1 cellular context compared by ENCODE assay signal in the genomic region with DNA sequence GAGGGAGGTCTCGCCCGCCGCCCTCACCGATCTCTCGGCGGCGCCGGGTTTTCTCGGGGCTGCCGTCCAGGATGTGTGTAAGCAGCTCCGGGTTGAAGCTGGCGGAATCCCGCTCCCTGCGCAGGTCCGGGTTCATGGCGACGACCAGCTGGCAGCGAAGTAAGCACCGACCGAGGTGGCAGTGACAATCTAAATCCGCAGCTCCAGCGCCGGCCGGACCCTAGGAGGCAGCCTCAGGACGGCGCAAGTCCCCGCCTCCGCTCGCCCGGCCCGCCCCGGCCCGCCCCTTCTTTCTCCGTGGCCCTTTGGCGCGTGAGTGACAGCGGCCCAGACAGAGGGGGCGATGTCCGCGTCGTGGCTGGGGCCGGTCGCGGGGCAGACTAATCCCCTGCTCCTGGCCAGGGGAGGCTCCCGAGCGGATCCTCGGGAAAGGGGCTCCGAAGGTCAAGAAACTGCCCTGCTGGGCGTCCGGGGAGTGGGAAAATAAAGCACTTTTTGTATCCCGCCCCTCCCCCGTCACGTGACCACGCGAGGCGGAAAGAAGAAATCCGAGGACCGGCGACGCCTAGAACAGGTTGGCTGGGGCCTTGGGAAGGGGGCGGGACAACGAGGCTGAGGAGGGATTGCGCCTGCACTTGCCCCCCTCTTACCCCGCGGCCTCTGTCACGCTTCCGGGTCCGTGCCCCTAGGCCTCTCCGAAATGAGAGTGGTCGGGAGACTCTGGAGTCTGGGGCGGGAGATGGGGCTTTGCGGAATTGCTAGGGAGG.
TF ChIP-seq lines count a peak whose summit lies in the region.

Gene ACOX1, minus strand, starts transcription at position 229 of the 767 bp plus-strand sequence. Its CDS starts 93 bp downstream, at position 136.
Gene TEN1, plus strand, starts transcription at position 303 of the 767 bp plus-strand sequence. CDS start 6,953 bp downstream, outside the sequence.

TF ChIP-seq in HCT116, 20 proteins besides CTCF, POLR2A, EP300 and RAD21 (continued from another document):
- TF ChIP-seq YY1 (IDR thresholded peaks at IDR 0.05; ENCODE audit: extremely low read depth, insufficient replicate concordance, low read depth, low read length) (peak; percentile 84), EZH2phosphoT487 (IDR thresholded peaks at IDR 0.05; ENCODE audit: borderline replicate concordance) (no peak), POLR2AphosphoS5 (IDR thresholded peaks at IDR 0.05; ENCODE audit: low read depth, low read length) (peak; percentile 95), CEBPB (IDR thresholded peaks at IDR 0.05; ENCODE audit: low read depth) (no peak), SP1 (IDR thresholded peaks at IDR 0.05; ENCODE audit: low read depth) (peak; percentile 82), ELF1 (IDR thresholded peaks at IDR 0.05; ENCODE audit: borderline replicate concordance, low read depth) (peak; percentile 94), CBX3 (IDR thresholded peaks at IDR 0.05; ENCODE audit: low read depth) (no peak), JUND (IDR thresholded peaks at IDR 0.05) (no peak), TCF7L2 (IDR thresholded peaks at IDR 0.05; ENCODE audit: borderline replicate concordance, extremely low read depth, insufficient read depth, insufficient read length) (no peak), EGR1 (IDR thresholded peaks at IDR 0.05; ENCODE audit: low read depth) (peak; percentile 89), EZH2 (IDR thresholded peaks at IDR 0.05) (no peak), ZNF274 (IDR thresholded peaks at IDR 0.05; ENCODE audit: low read depth, low read length) (no peak)
- TF ChIP-seq, protein P1, sequence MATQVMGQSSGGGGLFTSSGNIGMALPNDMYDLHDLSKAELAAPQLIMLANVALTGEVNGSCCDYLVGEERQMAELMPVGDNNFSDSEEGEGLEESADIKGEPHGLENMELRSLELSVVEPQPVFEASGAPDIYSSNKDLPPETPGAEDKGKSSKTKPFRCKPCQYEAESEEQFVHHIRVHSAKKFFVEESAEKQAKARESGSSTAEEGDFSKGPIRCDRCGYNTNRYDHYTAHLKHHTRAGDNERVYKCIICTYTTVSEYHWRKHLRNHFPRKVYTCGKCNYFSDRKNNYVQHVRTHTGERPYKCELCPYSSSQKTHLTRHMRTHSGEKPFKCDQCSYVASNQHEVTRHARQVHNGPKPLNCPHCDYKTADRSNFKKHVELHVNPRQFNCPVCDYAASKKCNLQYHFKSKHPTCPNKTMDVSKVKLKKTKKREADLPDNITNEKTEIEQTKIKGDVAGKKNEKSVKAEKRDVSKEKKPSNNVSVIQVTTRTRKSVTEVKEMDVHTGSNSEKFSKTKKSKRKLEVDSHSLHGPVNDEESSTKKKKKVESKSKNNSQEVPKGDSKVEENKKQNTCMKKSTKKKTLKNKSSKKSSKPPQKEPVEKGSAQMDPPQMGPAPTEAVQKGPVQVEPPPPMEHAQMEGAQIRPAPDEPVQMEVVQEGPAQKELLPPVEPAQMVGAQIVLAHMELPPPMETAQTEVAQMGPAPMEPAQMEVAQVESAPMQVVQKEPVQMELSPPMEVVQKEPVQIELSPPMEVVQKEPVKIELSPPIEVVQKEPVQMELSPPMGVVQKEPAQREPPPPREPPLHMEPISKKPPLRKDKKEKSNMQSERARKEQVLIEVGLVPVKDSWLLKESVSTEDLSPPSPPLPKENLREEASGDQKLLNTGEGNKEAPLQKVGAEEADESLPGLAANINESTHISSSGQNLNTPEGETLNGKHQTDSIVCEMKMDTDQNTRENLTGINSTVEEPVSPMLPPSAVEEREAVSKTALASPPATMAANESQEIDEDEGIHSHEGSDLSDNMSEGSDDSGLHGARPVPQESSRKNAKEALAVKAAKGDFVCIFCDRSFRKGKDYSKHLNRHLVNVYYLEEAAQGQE (IDR thresholded peaks at IDR 0.05; ENCODE audit: low read depth) = no peak
